In genomic region chr2:30771200-30771599, GRCh38 we compare ENCODE assay signal across 28 cellular contexts. TPM values are rescaled to one million over a fixed set of nuclear protein-coding genes. Genes with fewer than 3 reads are reported as not detected.
"Had no signal": no experiment of that assay in that cellular context is flagged by ENCODE, and none has a peak within 500 bp of the region (broad histone marks: within the 10 kb centered on the region; RNA-seq: fewer than 3 reads in every experiment).

No MANE protein-coding gene starts in this region.

- H3K4me1 Mint-ChIP-seq: activated T-helper 17 cell treated with anti-CD3 and anti-CD28 coated beads, Interleukin-2, amount 50 U/mL, for 72 hours; brain had no signal

- H3K9me3 ChIP-seq: gastroesophageal sphincter, spleen, upper lobe of right lung had no signal

- H3K27ac Mint-ChIP-seq: activated CD8-positive, alpha-beta T cell treated with anti-CD3 and anti-CD28 coated beads, Interleukin-2, amount 10 ng/mL, durations not matched to agents 7 days and 5 days; activated naive CD4-positive, alpha-beta T cell treated with anti-CD3 and anti-CD28 coated beads, Interleukin-2, amount 50 U/mL, for 72 hours; activated T-cell treated with anti-CD3 and anti-CD28 coated beads, Interleukin-2, amount 50 U/mL, for 24 hours; activated T-helper 17 cell treated with anti-CD3 and anti-CD28 coated beads, Interleukin-2, amount 50 U/mL, for 72 hours; brain; progenitor cell of endocrine pancreas had no signal

- H3K4me3 Mint-ChIP-seq: activated CD8-positive, alpha-beta T cell treated with anti-CD3 and anti-CD28 coated beads, Interleukin-2, amount 10 ng/mL, durations not matched to agents 7 days and 5 days; activated T-cell treated with anti-CD3 and anti-CD28 coated beads, Interleukin-2, amount 50 U/mL, for 24 hours; activated T-helper 17 cell treated with anti-CD3 and anti-CD28 coated beads, Interleukin-2, amount 50 U/mL, for 72 hours; brain; naive thymus-derived CD4-positive, alpha-beta T cell; neural crest cell had no signal

- H3K36me3 ChIP-seq: gastroesophageal sphincter, spleen, upper lobe of right lung had no signal

- H3K36me3 Mint-ChIP-seq: activated naive CD4-positive, alpha-beta T cell treated with anti-CD3 and anti-CD28 coated beads, Interleukin-2, amount 50 U/mL, for 72 hours; brain; naive thymus-derived CD4-positive, alpha-beta T cell had no signal

- H3K4me3 ChIP-seq: gastroesophageal sphincter, spleen, upper lobe of right lung had no signal

- H3K4me1 ChIP-seq: gastroesophageal sphincter, upper lobe of right lung had no signal

- H3K27me3 Mint-ChIP-seq: progenitor cell of endocrine pancreas had no signal

- H3K9me3 Mint-ChIP-seq: activated naive CD4-positive, alpha-beta T cell treated with anti-CD3 and anti-CD28 coated beads, Interleukin-2, amount 50 U/mL, for 72 hours; activated T-cell treated with anti-CD3 and anti-CD28 coated beads, Interleukin-2, amount 50 U/mL, for 24 hours; activated T-helper 17 cell treated with anti-CD3 and anti-CD28 coated beads, Interleukin-2, amount 50 U/mL, for 72 hours; brain; naive thymus-derived CD4-positive, alpha-beta T cell; neural crest cell had no signal

- DNase-seq: activated CD4-positive, alpha-beta T cell treated with anti-CD3 and anti-CD28 coated beads, Interleukin-2, amount 50 U/mL, for 1 hour; activated CD8-positive, alpha-beta T cell treated with anti-CD3 and anti-CD28 coated beads, Interleukin-2, amount 10 ng/mL, durations not matched to agents 7 days and 5 days; activated T-cell treated with anti-CD3 and anti-CD28 coated beads, Interleukin-2, amount 50 U/mL, for 24 hours; aorta; dermis blood vessel endothelial cell; effector memory CD4-positive, alpha-beta T cell; hypothalamus; left cardiac atrium; mesendoderm; naive thymus-derived CD4-positive, alpha-beta T cell; retina; spleen; stimulated activated CD4-positive, alpha-beta T cell treated with anti-CD3 and anti-CD28 coated beads, Interleukin-4, amount 100 ng/mL, for 1 hour; stimulated activated naive CD4-positive, alpha-beta T cell treated with Interleukin-2 at 50 U/mL for 16 hours; upper lobe of right lung had no signal

- H3K27ac ChIP-seq: gastroesophageal sphincter, spleen, upper lobe of right lung had no signal

- ATAC-seq: activated CD4-positive, CD25-positive, alpha-beta regulatory T cell treated with anti-CD3 and anti-CD28 coated beads, Interleukin-2, amount 50 U/mL, for 24 hours; activated CD8-positive, alpha-beta T cell treated with anti-CD3 and anti-CD28 coated beads, Interleukin-2, amount 10 ng/mL, durations not matched to agents 7 days and 5 days; activated naive CD4-positive, alpha-beta T cell treated with anti-CD3 and anti-CD28 coated beads, Interleukin-2, amount 50 U/mL, for 72 hours; activated T-helper 17 cell treated with anti-CD3 and anti-CD28 coated beads, Interleukin-2, amount 50 U/mL, for 72 hours; esophagus mucosa; gastroesophageal sphincter; left cardiac atrium; naive thymus-derived CD4-positive, alpha-beta T cell; upper lobe of right lung had no signal

RNA-seq across cellular contexts. Expression of gene CAPN13, which starts 36.0 kb away (rescaled TPM):
- total RNA-seq: activated CD8-positive, alpha-beta T cell treated with anti-CD3 and anti-CD28 coated beads, Interleukin-2, amount 10 ng/mL, durations not matched to agents 7 days and 5 days; activated naive CD4-positive, alpha-beta T cell treated with anti-CD3 and anti-CD28 coated beads, Interleukin-2, amount 50 U/mL, for 72 hours; activated T-helper 17 cell treated with anti-CD3 and anti-CD28 coated beads, Interleukin-2, amount 50 U/mL, for 72 hours; aorta; cardiac septum; dermis blood vessel endothelial cell; endothelial cell of umbilical vein; left cardiac atrium; naive thymus-derived CD4-positive, alpha-beta T cell; neural crest cell; omental fat pad; subcutaneous adipose tissue; T-helper 2 cell treated with Interferon-gamma antibody and Interleukin-4, amounts not matched to agents 100 ng/mL and 5 ng/mL, for 36 hours had no signal
- polyA plus RNA-seq: endothelial cell of umbilical vein; naive thymus-derived CD4-positive, alpha-beta T cell had no signal
